In the genomic region with DNA sequence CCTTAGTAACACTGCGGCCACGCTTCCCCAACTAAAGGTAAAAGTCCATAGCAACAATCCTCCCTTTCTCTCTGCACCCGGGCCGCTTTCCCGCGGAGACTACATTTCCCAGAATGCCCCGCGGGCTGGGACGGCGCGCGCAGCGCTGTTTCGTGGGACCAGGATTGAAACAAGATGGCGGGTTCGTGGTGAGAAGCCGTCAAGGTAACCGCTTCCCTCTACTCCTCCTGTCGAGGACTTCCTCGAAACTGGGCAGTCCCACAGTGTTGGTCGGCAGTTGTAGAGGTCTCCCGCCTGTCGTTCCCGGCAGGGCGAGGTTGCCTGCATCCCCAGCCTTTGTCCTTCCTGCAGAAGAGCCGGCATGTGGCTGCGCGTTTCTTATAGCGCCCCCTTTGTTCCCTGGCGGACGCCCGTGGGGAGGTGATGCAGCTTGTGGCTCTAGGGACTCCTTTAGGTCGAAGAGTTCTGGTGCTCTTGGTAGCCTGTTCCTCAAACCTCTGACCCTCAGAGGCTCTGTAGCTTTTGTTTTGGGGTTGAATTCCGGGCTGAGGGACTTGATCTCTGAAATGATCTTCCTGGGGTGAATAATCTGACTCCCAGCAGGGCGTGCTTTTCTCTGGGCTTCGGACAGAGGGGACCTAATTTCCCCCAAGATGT, we compare ENCODE assay signal across 1 cellular context.
TF ChIP-seq lines count a peak whose summit lies in the region.

A gene (plus strand): TSS at position 164 of the 657 bp plus-strand sequence. CDS start 1,772 bp downstream, outside the sequence.

TF ChIP-seq in WTC11, 78 proteins besides CTCF, POLR2A, EP300 and RAD21 (continued from another document and continues in another):
- TF ChIP-seq PRRX2 (CRISPR knock-in tag; IDR thresholded peaks at IDR 0.05) (no peak), ZNF121 (CRISPR knock-in tag; IDR thresholded peaks at IDR 0.05) (no peak), NFE2L1 (CRISPR knock-in tag; IDR thresholded peaks at IDR 0.05) (no peak), NR3C1 (CRISPR knock-in tag; conservative IDR thresholded peaks at IDR 0.05; ENCODE audit: low read depth) (no peak), ELF4 (CRISPR knock-in tag; IDR thresholded peaks at IDR 0.05; ENCODE audit: low read depth) (no peak), JAZF1 (CRISPR knock-in tag; IDR thresholded peaks at IDR 0.05) (no peak), SMAD4 (CRISPR knock-in tag; IDR thresholded peaks at IDR 0.05) (0 out of 2 replicates have a peak, but pooled peaks have one; percentile 22), TEAD1 (CRISPR knock-in tag; IDR thresholded peaks at IDR 0.05) (peak; percentile 82; the same call in 1 of the 2 replicates), FOXJ3 (CRISPR knock-in tag; IDR thresholded peaks at IDR 0.05; ENCODE audit: borderline replicate concordance) (no peak), FOXP1 (CRISPR knock-in tag; IDR thresholded peaks at IDR 0.05; ENCODE audit: borderline replicate concordance) (0 out of 2 replicates have a peak, but pooled peaks have one; percentile 36), GABPB1 (CRISPR knock-in tag; IDR thresholded peaks at IDR 0.05) (peak; percentile 58), MYBL2 (CRISPR knock-in tag; IDR thresholded peaks at IDR 0.05) (peak; percentile 74; the same call in 1 of the 2 replicates), SP1 (CRISPR knock-in tag; conservative IDR thresholded peaks at IDR 0.05) (peak; percentile 38; the same call in 1 of the 2 replicates), NFYB (CRISPR knock-in tag; conservative IDR thresholded peaks at IDR 0.05; ENCODE audit: low read depth) (no peak), SMAD3 (CRISPR knock-in tag; IDR thresholded peaks at IDR 0.05; ENCODE audit: borderline replicate concordance) (no peak), NR2C2 (CRISPR knock-in tag; IDR thresholded peaks at IDR 0.05) (no peak), ZNF219 (CRISPR knock-in tag; IDR thresholded peaks at IDR 0.05; ENCODE audit: borderline replicate concordance) (0 out of 2 replicates have a peak, but pooled peaks have one; percentile 11), ETV6 (CRISPR knock-in tag; IDR thresholded peaks at IDR 0.05) (peak; percentile 92)
- TF ChIP-seq, protein P1, sequence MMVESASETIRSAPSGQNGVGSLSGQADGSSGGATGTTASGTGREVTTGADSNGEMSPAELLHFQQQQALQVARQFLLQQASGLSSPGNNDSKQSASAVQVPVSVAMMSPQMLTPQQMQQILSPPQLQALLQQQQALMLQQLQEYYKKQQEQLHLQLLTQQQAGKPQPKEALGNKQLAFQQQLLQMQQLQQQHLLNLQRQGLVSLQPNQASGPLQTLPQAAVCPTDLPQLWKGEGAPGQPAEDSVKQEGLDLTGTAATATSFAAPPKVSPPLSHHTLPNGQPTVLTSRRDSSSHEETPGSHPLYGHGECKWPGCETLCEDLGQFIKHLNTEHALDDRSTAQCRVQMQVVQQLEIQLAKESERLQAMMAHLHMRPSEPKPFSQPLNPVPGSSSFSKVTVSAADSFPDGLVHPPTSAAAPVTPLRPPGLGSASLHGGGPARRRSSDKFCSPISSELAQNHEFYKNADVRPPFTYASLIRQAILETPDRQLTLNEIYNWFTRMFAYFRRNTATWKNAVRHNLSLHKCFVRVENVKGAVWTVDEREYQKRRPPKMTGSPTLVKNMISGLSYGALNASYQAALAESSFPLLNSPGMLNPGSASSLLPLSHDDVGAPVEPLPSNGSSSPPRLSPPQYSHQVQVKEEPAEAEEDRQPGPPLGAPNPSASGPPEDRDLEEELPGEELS (CRISPR knock-in tag; IDR thresholded peaks at IDR 0.05) = peak; percentile 56; the same call in 1 of the 2 replicates
- TF ChIP-seq, protein P2, sequence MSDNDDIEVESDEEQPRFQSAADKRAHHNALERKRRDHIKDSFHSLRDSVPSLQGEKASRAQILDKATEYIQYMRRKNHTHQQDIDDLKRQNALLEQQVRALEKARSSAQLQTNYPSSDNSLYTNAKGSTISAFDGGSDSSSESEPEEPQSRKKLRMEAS (CRISPR knock-in tag; IDR thresholded peaks at IDR 0.05) = peak; percentile 95
- TF ChIP-seq, protein P3, sequence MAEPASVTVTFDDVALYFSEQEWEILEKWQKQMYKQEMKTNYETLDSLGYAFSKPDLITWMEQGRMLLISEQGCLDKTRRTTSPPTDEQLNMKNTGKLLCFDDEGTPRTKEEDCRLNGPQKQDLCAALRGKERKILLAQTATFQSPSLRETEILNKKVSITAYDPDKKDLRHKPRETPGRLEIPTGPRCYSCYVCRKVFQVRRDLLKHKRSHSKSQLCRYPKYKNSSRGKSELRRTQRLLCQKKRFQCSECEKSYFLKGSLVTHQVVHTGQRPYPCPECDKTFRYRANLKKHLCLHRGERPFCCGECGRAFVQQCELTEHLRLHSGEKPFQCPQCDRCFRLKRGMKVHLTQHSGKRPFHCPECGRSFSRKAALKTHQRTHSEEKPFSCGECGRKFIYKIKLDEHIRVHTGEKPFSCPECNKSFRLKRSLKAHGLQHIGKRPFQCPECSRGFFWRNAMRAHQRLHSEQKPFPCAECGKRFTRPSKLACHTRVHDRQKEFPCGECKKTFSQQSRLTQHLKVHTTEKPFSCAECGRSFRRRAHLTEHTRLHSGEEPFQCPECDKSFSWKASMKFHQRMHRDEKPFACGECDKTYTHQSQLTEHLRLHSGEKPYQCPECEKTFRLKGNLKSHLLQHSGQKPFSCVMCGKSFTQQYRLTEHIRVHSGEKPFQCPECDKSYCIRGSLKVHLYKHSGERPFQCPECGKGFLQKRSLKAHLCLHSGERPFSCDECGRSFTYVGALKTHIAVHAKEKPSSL (CRISPR knock-in tag; conservative IDR thresholded peaks at IDR 0.05) = no peak
- TF ChIP-seq, protein P4, sequence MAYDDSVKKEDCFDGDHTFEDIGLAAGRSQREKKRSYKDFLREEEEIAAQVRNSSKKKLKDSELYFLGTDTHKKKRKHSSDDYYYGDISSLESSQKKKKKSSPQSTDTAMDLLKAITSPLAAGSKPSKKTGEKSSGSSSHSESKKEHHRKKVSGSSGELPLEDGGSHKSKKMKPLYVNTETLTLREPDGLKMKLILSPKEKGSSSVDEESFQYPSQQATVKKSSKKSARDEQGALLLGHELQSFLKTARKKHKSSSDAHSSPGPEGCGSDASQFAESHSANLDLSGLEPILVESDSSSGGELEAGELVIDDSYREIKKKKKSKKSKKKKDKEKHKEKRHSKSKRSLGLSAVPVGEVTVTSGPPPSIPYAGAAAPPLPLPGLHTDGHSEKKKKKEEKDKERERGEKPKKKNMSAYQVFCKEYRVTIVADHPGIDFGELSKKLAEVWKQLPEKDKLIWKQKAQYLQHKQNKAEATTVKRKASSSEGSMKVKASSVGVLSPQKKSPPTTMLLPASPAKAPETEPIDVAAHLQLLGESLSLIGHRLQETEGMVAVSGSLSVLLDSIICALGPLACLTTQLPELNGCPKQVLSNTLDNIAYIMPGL (CRISPR knock-in tag; IDR thresholded peaks at IDR 0.05) = peak; percentile 85
- TF ChIP-seq, protein P5, sequence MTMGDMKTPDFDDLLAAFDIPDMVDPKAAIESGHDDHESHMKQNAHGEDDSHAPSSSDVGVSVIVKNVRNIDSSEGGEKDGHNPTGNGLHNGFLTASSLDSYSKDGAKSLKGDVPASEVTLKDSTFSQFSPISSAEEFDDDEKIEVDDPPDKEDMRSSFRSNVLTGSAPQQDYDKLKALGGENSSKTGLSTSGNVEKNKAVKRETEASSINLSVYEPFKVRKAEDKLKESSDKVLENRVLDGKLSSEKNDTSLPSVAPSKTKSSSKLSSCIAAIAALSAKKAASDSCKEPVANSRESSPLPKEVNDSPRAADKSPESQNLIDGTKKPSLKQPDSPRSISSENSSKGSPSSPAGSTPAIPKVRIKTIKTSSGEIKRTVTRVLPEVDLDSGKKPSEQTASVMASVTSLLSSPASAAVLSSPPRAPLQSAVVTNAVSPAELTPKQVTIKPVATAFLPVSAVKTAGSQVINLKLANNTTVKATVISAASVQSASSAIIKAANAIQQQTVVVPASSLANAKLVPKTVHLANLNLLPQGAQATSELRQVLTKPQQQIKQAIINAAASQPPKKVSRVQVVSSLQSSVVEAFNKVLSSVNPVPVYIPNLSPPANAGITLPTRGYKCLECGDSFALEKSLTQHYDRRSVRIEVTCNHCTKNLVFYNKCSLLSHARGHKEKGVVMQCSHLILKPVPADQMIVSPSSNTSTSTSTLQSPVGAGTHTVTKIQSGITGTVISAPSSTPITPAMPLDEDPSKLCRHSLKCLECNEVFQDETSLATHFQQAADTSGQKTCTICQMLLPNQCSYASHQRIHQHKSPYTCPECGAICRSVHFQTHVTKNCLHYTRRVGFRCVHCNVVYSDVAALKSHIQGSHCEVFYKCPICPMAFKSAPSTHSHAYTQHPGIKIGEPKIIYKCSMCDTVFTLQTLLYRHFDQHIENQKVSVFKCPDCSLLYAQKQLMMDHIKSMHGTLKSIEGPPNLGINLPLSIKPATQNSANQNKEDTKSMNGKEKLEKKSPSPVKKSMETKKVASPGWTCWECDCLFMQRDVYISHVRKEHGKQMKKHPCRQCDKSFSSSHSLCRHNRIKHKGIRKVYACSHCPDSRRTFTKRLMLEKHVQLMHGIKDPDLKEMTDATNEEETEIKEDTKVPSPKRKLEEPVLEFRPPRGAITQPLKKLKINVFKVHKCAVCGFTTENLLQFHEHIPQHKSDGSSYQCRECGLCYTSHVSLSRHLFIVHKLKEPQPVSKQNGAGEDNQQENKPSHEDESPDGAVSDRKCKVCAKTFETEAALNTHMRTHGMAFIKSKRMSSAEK (CRISPR knock-in tag; IDR thresholded peaks at IDR 0.05; ENCODE audit: borderline replicate concordance) = no peak
- TF ChIP-seq, protein P6, sequence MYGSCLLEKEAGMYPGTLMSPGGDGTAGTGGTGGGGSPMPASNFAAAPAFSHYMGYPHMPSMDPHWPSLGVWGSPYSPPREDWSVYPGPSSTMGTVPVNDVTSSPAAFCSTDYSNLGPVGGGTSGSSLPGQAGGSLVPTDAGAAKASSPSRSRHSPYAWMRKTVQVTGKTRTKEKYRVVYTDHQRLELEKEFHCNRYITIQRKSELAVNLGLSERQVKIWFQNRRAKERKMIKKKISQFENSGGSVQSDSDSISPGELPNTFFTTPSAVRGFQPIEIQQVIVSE (CRISPR knock-in tag; IDR thresholded peaks at IDR 0.05; ENCODE audit: borderline replicate concordance) = no peak
- TF ChIP-seq, protein P7, sequence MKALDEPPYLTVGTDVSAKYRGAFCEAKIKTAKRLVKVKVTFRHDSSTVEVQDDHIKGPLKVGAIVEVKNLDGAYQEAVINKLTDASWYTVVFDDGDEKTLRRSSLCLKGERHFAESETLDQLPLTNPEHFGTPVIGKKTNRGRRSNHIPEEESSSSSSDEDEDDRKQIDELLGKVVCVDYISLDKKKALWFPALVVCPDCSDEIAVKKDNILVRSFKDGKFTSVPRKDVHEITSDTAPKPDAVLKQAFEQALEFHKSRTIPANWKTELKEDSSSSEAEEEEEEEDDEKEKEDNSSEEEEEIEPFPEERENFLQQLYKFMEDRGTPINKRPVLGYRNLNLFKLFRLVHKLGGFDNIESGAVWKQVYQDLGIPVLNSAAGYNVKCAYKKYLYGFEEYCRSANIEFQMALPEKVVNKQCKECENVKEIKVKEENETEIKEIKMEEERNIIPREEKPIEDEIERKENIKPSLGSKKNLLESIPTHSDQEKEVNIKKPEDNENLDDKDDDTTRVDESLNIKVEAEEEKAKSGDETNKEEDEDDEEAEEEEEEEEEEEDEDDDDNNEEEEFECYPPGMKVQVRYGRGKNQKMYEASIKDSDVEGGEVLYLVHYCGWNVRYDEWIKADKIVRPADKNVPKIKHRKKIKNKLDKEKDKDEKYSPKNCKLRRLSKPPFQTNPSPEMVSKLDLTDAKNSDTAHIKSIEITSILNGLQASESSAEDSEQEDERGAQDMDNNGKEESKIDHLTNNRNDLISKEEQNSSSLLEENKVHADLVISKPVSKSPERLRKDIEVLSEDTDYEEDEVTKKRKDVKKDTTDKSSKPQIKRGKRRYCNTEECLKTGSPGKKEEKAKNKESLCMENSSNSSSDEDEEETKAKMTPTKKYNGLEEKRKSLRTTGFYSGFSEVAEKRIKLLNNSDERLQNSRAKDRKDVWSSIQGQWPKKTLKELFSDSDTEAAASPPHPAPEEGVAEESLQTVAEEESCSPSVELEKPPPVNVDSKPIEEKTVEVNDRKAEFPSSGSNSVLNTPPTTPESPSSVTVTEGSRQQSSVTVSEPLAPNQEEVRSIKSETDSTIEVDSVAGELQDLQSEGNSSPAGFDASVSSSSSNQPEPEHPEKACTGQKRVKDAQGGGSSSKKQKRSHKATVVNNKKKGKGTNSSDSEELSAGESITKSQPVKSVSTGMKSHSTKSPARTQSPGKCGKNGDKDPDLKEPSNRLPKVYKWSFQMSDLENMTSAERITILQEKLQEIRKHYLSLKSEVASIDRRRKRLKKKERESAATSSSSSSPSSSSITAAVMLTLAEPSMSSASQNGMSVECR (CRISPR knock-in tag; IDR thresholded peaks at IDR 0.05; ENCODE audit: borderline replicate concordance) = peak; percentile 92
- TF ChIP-seq, protein P8, sequence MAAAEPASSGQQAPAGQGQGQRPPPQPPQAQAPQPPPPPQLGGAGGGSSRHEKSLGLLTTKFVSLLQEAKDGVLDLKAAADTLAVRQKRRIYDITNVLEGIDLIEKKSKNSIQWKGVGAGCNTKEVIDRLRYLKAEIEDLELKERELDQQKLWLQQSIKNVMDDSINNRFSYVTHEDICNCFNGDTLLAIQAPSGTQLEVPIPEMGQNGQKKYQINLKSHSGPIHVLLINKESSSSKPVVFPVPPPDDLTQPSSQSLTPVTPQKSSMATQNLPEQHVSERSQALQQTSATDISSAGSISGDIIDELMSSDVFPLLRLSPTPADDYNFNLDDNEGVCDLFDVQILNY (CRISPR knock-in tag; IDR thresholded peaks at IDR 0.05) = no peak
- TF ChIP-seq, protein P9, sequence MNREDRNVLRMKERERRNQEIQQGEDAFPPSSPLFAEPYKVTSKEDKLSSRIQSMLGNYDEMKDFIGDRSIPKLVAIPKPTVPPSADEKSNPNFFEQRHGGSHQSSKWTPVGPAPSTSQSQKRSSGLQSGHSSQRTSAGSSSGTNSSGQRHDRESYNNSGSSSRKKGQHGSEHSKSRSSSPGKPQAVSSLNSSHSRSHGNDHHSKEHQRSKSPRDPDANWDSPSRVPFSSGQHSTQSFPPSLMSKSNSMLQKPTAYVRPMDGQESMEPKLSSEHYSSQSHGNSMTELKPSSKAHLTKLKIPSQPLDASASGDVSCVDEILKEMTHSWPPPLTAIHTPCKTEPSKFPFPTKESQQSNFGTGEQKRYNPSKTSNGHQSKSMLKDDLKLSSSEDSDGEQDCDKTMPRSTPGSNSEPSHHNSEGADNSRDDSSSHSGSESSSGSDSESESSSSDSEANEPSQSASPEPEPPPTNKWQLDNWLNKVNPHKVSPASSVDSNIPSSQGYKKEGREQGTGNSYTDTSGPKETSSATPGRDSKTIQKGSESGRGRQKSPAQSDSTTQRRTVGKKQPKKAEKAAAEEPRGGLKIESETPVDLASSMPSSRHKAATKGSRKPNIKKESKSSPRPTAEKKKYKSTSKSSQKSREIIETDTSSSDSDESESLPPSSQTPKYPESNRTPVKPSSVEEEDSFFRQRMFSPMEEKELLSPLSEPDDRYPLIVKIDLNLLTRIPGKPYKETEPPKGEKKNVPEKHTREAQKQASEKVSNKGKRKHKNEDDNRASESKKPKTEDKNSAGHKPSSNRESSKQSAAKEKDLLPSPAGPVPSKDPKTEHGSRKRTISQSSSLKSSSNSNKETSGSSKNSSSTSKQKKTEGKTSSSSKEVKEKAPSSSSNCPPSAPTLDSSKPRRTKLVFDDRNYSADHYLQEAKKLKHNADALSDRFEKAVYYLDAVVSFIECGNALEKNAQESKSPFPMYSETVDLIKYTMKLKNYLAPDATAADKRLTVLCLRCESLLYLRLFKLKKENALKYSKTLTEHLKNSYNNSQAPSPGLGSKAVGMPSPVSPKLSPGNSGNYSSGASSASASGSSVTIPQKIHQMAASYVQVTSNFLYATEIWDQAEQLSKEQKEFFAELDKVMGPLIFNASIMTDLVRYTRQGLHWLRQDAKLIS (CRISPR knock-in tag; IDR thresholded peaks at IDR 0.05; ENCODE audit: borderline replicate concordance) = no peak
- TF ChIP-seq, protein P10, sequence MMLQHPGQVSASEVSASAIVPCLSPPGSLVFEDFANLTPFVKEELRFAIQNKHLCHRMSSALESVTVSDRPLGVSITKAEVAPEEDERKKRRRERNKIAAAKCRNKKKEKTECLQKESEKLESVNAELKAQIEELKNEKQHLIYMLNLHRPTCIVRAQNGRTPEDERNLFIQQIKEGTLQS (CRISPR knock-in tag; conservative IDR thresholded peaks at IDR 0.05) = no peak
